In genomic region chr9:96725576-96725975, GRCh38 we compare ENCODE assay signal across 17 cellular contexts. TPM values are rescaled to one million over a fixed set of nuclear protein-coding genes. Genes with fewer than 3 reads are reported as not detected.
DNase-seq lines count a peak whose midpoint lies in the region; ATAC-seq and TF ChIP-seq lines count a peak whose summit lies in the region.
"Had no signal": no experiment of that assay in that cellular context is flagged by ENCODE, and none has a peak within 500 bp of the region (broad histone marks: within the 10 kb centered on the region; RNA-seq: fewer than 3 reads in every experiment).

No MANE protein-coding gene starts in this region.

- DNase-seq in SK-MEL-5 (ENCODE audit: low read depth, low spot score) (peak; percentile 13), head of caudate nucleus (peak in 34 of 42 donors; percentile 10 to 73 (median 42)), putamen (ENCODE audit: low spot score) (peak; percentile 56), stomach (no peak)
- DNase-seq in stimulated activated CD4-positive, alpha-beta T cell treated with anti-CD3 and anti-CD28 coated beads, Interleukin-12 subunit alpha, Interleukin-12 subunit beta, amount 100 ng/mL, for 4 hours, result no peak
- DNase-seq: 8988T; ACHN; C1 segment of cervical spinal cord; Caco-2; CD4-positive, alpha-beta memory T cell; DMS153; DND-41; GOT3; HFFc6 had no signal

- TF ChIP-seq EP300 in stomach (IDR thresholded peaks at IDR 0.05), result no peak

- in situ Hi-C loops in SK-MEL-5 (cut with HindIII; ENCODE audit: low pct_unique_long_range_greater_than_20kb, low sequenced_read_pairs), result no loop called here

- no peak for TF ChIP-seq POLR2A in stomach (IDR thresholded peaks at IDR 0.05)

- H3K36me3 ChIP-seq in stomach, result peaks cover 0 to 31% (median 5%) of the 10 kb centered on the region in 4 donors
- H3K36me3 ChIP-seq: HAP-1 had no signal

- no peak for TF ChIP-seq CTCF in stomach (IDR thresholded peaks at IDR 0.05)

- WGBS in stomach, 5 donors, result 90 to 95% (median 93%) methylated on average over 9 of the region's 9 CpGs

- no peak overlapping the region for H3K27ac ChIP-seq in stomach
- H3K27ac ChIP-seq: A549 had no signal

- no peak for ATAC-seq in GM18858 (IDR thresholded peaks at IDR 0.05; ENCODE audit: unreplicated experiment)
- ATAC-seq: A549 had no signal

- H3K27me3 ChIP-seq in stomach, result peaks cover 0 to under 1% (median 0%) of the 10 kb centered on the region in 3 donors

- peaks cover 0 to 7% (median 0%) of the 10 kb centered on the region in 4 donors for H3K9me3 ChIP-seq in stomach
- H3K9me3 ChIP-seq: HAP-1 had no signal

- intact Hi-C loops in head of caudate nucleus (cut with DNase I), result no loop called here
- intact Hi-C loops in stomach (cut with DNase I; ENCODE audit: low total_unique reads), result no loop called here

- peaks cover 0 to 1% (median under 1%) of the 10 kb centered on the region in 4 donors for H3K4me1 ChIP-seq in stomach
- H3K4me1 ChIP-seq: A549, Caco-2, HAP-1 had no signal

- no peak overlapping the region for H3K4me3 ChIP-seq in stomach
- H3K4me3 ChIP-seq: A549, HAP-1 had no signal

RNA-seq across cellular contexts. Expression of gene ZNF510, which starts 52.3 kb away (rescaled TPM):
- total RNA-seq in SK-MEL-5 (2014; rRNA removed; shearing (Covaris generic)), result 9.5 and 11.3 TPM in 2 replicates
- 4.4 and 4.9 TPM in 2 replicates for polyA plus RNA-seq in SK-MEL-5 (2015; cell fraction: cytosol; rRNA removed)
- polyA plus RNA-seq in SK-MEL-5 (2015; cell fraction: nucleus; rRNA removed), result 10.0 and 12.2 TPM in 2 replicates
- total RNA-seq in stomach, result 10 to 100 TPM in 2 of 5 donors, 1 to 10 TPM in 2, under 1 TPM in 1; 0.87 to 25.7 (median 8.1) TPM
- 1 to 10 TPM; 1.9 to 3.4 (median 2.9) TPM for polyA plus RNA-seq in stomach

Comparison
In these comparisons a context has a peak if more than half of its experiments do, and no peak if none do; other contexts are left out.
1. DNase-seq: peak in SK-MEL-5 (single experiment), head of caudate nucleus (34 of 42) and putamen (single experiment); none in stomach (single experiment) and stimulated activated CD4-positive, alpha-beta T cell treated with anti-CD3 and anti-CD28 coated beads, Interleukin-12 subunit alpha, Interleukin-12 subunit beta, amount 100 ng/mL, for 4 hours (single experiment).